9 cellular contexts compared by ENCODE assay signal in genomic region chr13:48505597-48506091, GRCh38. TPM values are rescaled to one million over a fixed set of nuclear protein-coding genes. Genes with fewer than 3 reads are reported as not detected.
A peak's percentile ranks its signal among the peaks of the same experiment; 100 is the strongest.
DNase-seq lines count a peak whose midpoint lies in the region; ATAC-seq, FAIRE-seq and TF ChIP-seq lines count a peak whose summit lies in the region.
"Had no signal": no experiment of that assay in that cellular context is flagged by ENCODE, and none has a peak within 500 bp of the region (broad histone marks: within the 10 kb centered on the region; RNA-seq: fewer than 3 reads in every experiment).

No MANE protein-coding gene starts in this region.

- H3K9me3 ChIP-seq in GM12878 (replicated peaks; ENCODE audit: control insufficient read depth, insufficient read depth, low read length), result no peaks in the 10 kb centered on the region; the same call in none of the 3 replicates
- no peaks in the 10 kb centered on the region for H3K9me3 ChIP-seq in endodermal cell (ENCODE audit: control insufficient read depth, low read length)
- H3K9me3 ChIP-seq: A549 had no signal

- POLR2A ChIA-PET in GM12878 (lab: Charles Lee), result interaction anchor here (1.0 kb wide), 1 partner anchor 27 kb away, joined by 3 read pairs; no protein-coding TSS in a partner anchor

- H3K4me1 ChIP-seq in GM12878 (ENCODE audit: control insufficient read depth, insufficient read depth, low read length), result peaks cover 61% of the 10 kb centered on the region
- H3K4me1 ChIP-seq in endodermal cell (ENCODE audit: control insufficient read depth, insufficient read depth, low read length), result no peaks in the 10 kb centered on the region

- H3K27me3 Mint-ChIP-seq in naive B cell (peaks cover 36 to 50% (median 49%) of the 10 kb centered on the region in 3 donors), endodermal cell (ENCODE audit: insufficient read depth) (peaks cover 44% of the 10 kb centered on the region)

- peaks cover 0 to 7% of the 10 kb centered on the region in 2 experiments; a peak in 1 of 4 replicates for H3K36me3 ChIP-seq in GM12878 (ENCODE audit: control insufficient read depth in 2 of 2, insufficient read depth in 2 of 2, low read length in 1 of 2)
- no peaks in the 10 kb centered on the region for H3K36me3 ChIP-seq in endodermal cell (ENCODE audit: control insufficient read depth, insufficient read depth, low read length)

- no peaks in the 10 kb centered on the region for H4K20me1 ChIP-seq in GM12878 (ENCODE audit: control insufficient read depth, insufficient read depth)

- TF ChIP-seq RAD21 in GM12878 (IDR thresholded peaks at IDR 0.05; ENCODE audit: insufficient read depth, low read depth, low read length), result 0 out of 2 replicates have a peak, but pooled peaks have one; percentile 11

- H3K4me1 Mint-ChIP-seq in naive B cell, result peaks cover 42 to 66% (median 42%) of the 10 kb centered on the region in 3 donors
- peaks cover 19% of the 10 kb centered on the region for H3K4me1 Mint-ChIP-seq in endodermal cell

- DNase-seq in activated CD4-positive, CD25-positive, alpha-beta regulatory T cell treated with anti-CD3 and anti-CD28 coated beads, Interleukin-2, amount 50 U/mL, for 16 hours (ENCODE audit: low read depth, low spot score), result peak; percentile 19
- no peak for DNase-seq in activated CD4-positive, CD25-positive, alpha-beta regulatory T cell treated with anti-CD3 and anti-CD28 coated beads, Interleukin-2, amount 50 U/mL, for 72 hours
- DNase-seq in RPMI8226 (peak; percentile 85), GM12878 (ENCODE audit: low read depth, low spot score) (peak; percentile 93), naive B cell (peak; percentile 83), endodermal cell (no peak), iPS-NIHi11 (ENCODE audit: low spot score) (no peak)

- no peaks in the 10 kb centered on the region; the same call in 1 of the 2 replicates for H3K79me2 ChIP-seq in GM12878 (ENCODE audit: control insufficient read depth, insufficient read depth, low read length)

- in situ Hi-C loops in GM12878 (cut with MboI), result no loop called here

- no peaks in the 10 kb centered on the region for H3K27me3 ChIP-seq in GM12878 (replicated peaks in 1 of 2; ENCODE audit: control insufficient read depth in 2 of 2, insufficient read depth in 2 of 2, low read length in 1 of 2)
- peaks cover 40% of the 10 kb centered on the region for H3K27me3 ChIP-seq in endodermal cell (ENCODE audit: control insufficient read depth, insufficient read depth, low read length, poor library complexity, severe bottlenecking)

- H3K27ac Mint-ChIP-seq in naive B cell (peak overlapping the region; percentile 74 to 91 (median 88)), endodermal cell (no peak overlapping the region)

- H3K27ac ChIP-seq in GM12878 (ENCODE audit: control insufficient read depth, insufficient read depth) (peak overlapping the region; percentile 85), endodermal cell (ENCODE audit: low read depth, low read length) (no peak overlapping the region)
- H3K27ac ChIP-seq: A549 had no signal

- TF ChIP-seq POLR2A in GM12878 (IDR thresholded peaks at IDR 0.05; ENCODE audit: low read depth, low read length), result no peak

- H3K9me3 Mint-ChIP-seq in naive B cell (no peaks in the 10 kb centered on the region), endodermal cell (no peaks in the 10 kb centered on the region)

- peak; percentile 92 for FAIRE-seq in GM12878 (lab: Jason Lieb, UNC)
- FAIRE-seq: A549 had no signal

- peak overlapping the region; percentile 72 for H3K4me2 ChIP-seq in GM12878 (ENCODE audit: control insufficient read depth, insufficient read depth)
- H3K4me2 ChIP-seq: A549 had no signal

- CTCF ChIA-PET in GM12878 (lab: Yijun Ruan, JAX), result interaction anchor here (1.1 to 1.2 kb wide), 3 partner anchors 8 to 56 kb away, joined by 3 to 4 read pairs (median 3); no protein-coding TSS in a partner anchor

- intact Hi-C loops in GM12878 (cut with micrococcal nuclease; ENCODE audit: unreplicated experiment), result loop anchor here (1.0 to 2.0 kb wide), 2 partner anchors 25 to 74 kb away; no protein-coding TSS in a partner anchor

- TF ChIP-seq CTCF in GM12878 (IDR thresholded peaks at IDR 0.05 in 2 of 3, conservative IDR thresholded peaks at IDR 0.05 in 1 of 3; ENCODE audit: control insufficient read depth in 2 of 3, extremely low read depth in 1 of 3, insufficient read depth in 1 of 3, low read depth in 3 of 3, low read length in 3 of 3) (no peak), endodermal cell (conservative IDR thresholded peaks at IDR 0.05) (no peak)

- H3K36me3 Mint-ChIP-seq in naive B cell (no peaks in the 10 kb centered on the region), endodermal cell (ENCODE audit: low read depth) (no peaks in the 10 kb centered on the region)

- SMC1A ChIA-PET in GM12878 (lab: Charles Lee; ENCODE audit: uncharacterized antibody, unreplicated experiment), result interaction anchor here (0.6 to 3.8 kb wide), 11 partner anchors 11 to 172 kb away, joined by 3 to 26 read pairs (median 6); no protein-coding TSS in a partner anchor

- H3K4me3 ChIP-seq in GM12878, result peak overlapping the region; percentile 36
- no peak overlapping the region for H3K4me3 ChIP-seq in endodermal cell (ENCODE audit: low read length)
- H3K4me3 ChIP-seq: A549 had no signal

- peak overlapping the region; percentile 2; the same call in 1 of the 2 replicates for H2AFZ ChIP-seq in GM12878 (ENCODE audit: control insufficient read depth, low read depth, low read length)

- no TSS peak for BruUV-seq in GM12878 (replicated peaks; lab: Mats Ljungman, UMichigan)

- ATAC-seq in HG02885 (IDR thresholded peaks at IDR 0.05; ENCODE audit: poor library complexity, unreplicated experiment), result peak; percentile 88
- peak; percentile 91 for ATAC-seq in GM12878
- peak; percentile 94 to 96 for ATAC-seq in naive B cell (ENCODE audit: low read depth in 2 of 2)
- ATAC-seq: A549 had no signal

- under 1% methylated on average over 11 of the region's 11 CpGs for WGBS in GM12878 (ENCODE audit: insufficient coverage, insufficient replicate concordance, low lambda C conversion rate, missing lambda C conversion rate)
- WGBS in endodermal cell (ENCODE audit: insufficient coverage in 1 of 2, insufficient read length in 1 of 2), 2 experiments, result 90 to 95% methylated on average over 6 to 11 of the region's 11 CpGs

- peak overlapping the region; percentile 55; the same call in 1 of the 2 replicates for H3K9ac ChIP-seq in GM12878 (ENCODE audit: control insufficient read depth, insufficient read depth, low read length)
- no peak overlapping the region for H3K9ac ChIP-seq in endodermal cell (ENCODE audit: extremely low read depth, low read length, poor library complexity, severe bottlenecking)

- H3K4me3 Mint-ChIP-seq in naive B cell, result peak overlapping the region; percentile 19 to 90 (median 78)
- no peak overlapping the region for H3K4me3 Mint-ChIP-seq in endodermal cell

- peak; percentile 75 to 90; a peak in 2 of 4 replicates for TF ChIP-seq EP300 in GM12878 (IDR thresholded peaks at IDR 0.05; ENCODE audit: borderline replicate concordance in 1 of 2, control insufficient read depth in 1 of 2, low read depth in 2 of 2, low read length in 2 of 2)

- RAD21 ChIA-PET in GM12878 (lab: Charles Lee; ENCODE audit: unreplicated experiment), result interaction anchor here (0.8 to 1.4 kb wide), 3 partner anchors 26 to 75 kb away, joined by 3 to 4 read pairs (median 3); no protein-coding TSS in a partner anchor

TF ChIP-seq in GM12878, 131 proteins besides CTCF, POLR2A, EP300 and RAD21 (continues in another document):
- peak; percentile 33; the same call in 1 of the 2 replicates for TF ChIP-seq ATF7 (IDR thresholded peaks at IDR 0.05; ENCODE audit: low read depth)

RNA-seq across cellular contexts. Expression of gene RCBTB2, which starts 27.2 kb away (rescaled TPM):
- total RNA-seq in GM12878 (2013; cell fraction: nucleolus; rRNA removed), result 2.7 and 4.2 TPM in 2 replicates
- 5.0 and 6.9 TPM in 2 replicates for total RNA-seq in GM12878 (2014; rRNA removed)
- 6.9 and 8.3 TPM in 2 replicates for total RNA-seq in GM12878 (2014; rRNA removed; fragmentation: Illumina TruSeq; extraction: Trizol)
- 5.9 and 7.7 TPM in 2 replicates for total RNA-seq in GM12878 (2021)
- 9.4 TPM for polyA plus RNA-seq in GM12878 (2011; ENCODE audit: low read depth)
- 9.8 and 15.3 TPM in 2 replicates for polyA plus RNA-seq in GM12878 (2011; rRNA removed)
- 3.9 and 5.7 TPM in 2 replicates for polyA plus RNA-seq in GM12878 (2011; cell fraction: cytosol; rRNA removed)
- polyA plus RNA-seq in GM12878 (2011; cell fraction: nucleus; rRNA removed), result 14.0 and 14.2 TPM in 2 replicates
- polyA plus RNA-seq in GM12878 (2012), result 9.5 and 16.1 TPM in 2 replicates
- 7.4 and 8.7 TPM in 2 replicates for polyA plus RNA-seq in GM12878 (2014; fragmentation: Illumina TruSeq; extraction: Trizol)
- polyA plus RNA-seq in GM12878 (2014; fragmentation: Nextera tagmentation; extraction: Ambion mirVana), result 10 to 100 TPM in 1 of 2 experiments, 1 to 10 TPM in 1; 8.7 to 10.4 TPM
- polyA plus RNA-seq in GM12878 (2014; rRNA removed), result 7.5 and 7.7 TPM in 2 replicates
- 10 to 100 TPM; 15.8 to 16.0 TPM for polyA plus RNA-seq in GM12878 (2016; fragmentation: Nextera tagmentation; extraction: Ambion mirVana)
- polyA minus RNA-seq in GM12878 (2011; rRNA and poly(A)+ RNA removed), result 6.9 and 8.3 TPM in 2 replicates
- polyA minus RNA-seq in GM12878 (2011; cell fraction: cytosol; rRNA and poly(A)+ RNA removed), result 1.6 and 1.9 TPM in 2 replicates
- polyA minus RNA-seq in GM12878 (2011; cell fraction: nucleus; rRNA and poly(A)+ RNA removed), result 2.9 and 3.6 TPM in 2 replicates
- polyA plus RNA-seq in naive B cell (ENCODE audit: low read depth in 6 of 6), result 1 to 10 TPM in 5 of 6 donors, not detected in 1; 2.0 to 4.2 (median 2.1) TPM
- 1 to 10 TPM; 3.1 to 7.3 TPM for total RNA-seq in endodermal cell
- polyA plus RNA-seq in endodermal cell (2013, experiment 1 of 2), result 22.5 TPM
- polyA plus RNA-seq in endodermal cell (2013, experiment 2 of 2), result 22.1 TPM

Comparison
In these comparisons a context has a peak if more than half of its experiments do, and no peak if none do; other contexts are left out.
1. DNase-seq: peak in activated CD4-positive, CD25-positive, alpha-beta regulatory T cell treated with anti-CD3 and anti-CD28 coated beads, Interleukin-2, amount 50 U/mL, for 16 hours (single experiment), RPMI8226 (single experiment), GM12878 (single experiment) and naive B cell (single experiment); none in activated CD4-positive, CD25-positive, alpha-beta regulatory T cell treated with anti-CD3 and anti-CD28 coated beads, Interleukin-2, amount 50 U/mL, for 72 hours (single experiment), endodermal cell (single experiment) and iPS-NIHi11 (single experiment).
2. Peak in every context shown above with its lines, with median percentiles within 50 percentile points of each other: ATAC-seq.